Comparison of ENCODE assay signal across 12 cellular contexts in the genomic region with DNA sequence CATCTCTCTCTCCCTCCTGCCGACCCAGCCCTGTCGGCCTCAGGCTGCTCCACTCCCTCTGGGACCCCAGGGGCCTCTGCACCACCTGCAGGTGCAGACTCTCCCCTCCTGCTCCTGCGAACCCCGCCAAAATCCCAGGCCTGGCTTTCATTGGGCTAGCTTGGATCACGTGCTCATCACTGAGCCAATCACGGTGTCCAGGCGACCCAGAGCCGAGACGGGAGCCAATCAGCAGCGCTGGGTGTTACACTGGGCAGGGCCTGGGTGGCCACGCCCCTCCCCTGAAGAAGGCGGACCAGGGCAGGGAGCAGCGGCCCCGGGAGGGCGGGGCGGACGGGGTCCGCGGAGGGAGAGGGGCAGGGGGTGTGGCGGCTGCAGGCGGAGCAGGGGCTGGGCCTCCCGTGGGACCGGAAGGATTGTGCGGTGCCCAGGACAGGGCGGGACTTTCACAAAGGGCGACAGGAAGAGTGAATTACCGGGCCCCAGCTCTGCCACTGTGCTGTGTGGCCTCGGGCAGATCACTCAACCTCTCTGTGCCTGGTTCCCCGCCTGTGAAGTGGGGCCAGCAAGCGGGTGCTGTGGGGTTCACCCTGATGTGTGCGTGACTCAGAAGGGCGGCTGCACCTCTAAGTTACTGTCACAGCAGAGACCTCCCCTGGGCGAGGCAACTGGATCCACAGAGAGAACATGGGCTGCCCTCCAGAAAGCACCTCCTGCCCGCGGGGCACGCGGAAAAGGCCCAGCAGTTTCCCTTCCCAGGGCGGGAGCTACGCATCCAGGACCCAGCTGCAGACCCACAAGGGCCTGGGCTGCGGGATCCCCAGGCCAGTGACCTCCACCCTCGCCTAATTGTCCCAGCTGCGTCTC.
DNase-seq lines count a peak whose midpoint lies in the region; ATAC-seq, FAIRE-seq and TF ChIP-seq lines count a peak whose summit lies in the region.
"Had no signal": no experiment of that assay in that cellular context is flagged by ENCODE, and none has a peak within 500 bp of the region (broad histone marks: within the 10 kb centered on the region; RNA-seq: fewer than 3 reads in every experiment).

No MANE protein-coding gene starts in this region.

- H3K27ac ChIP-seq in K562 (ENCODE audit: extremely low read depth, low read depth, low read length): no peak overlapping the region

- H3K79me2 ChIP-seq in K562 (ENCODE audit: control insufficient read depth, insufficient read depth, low read length): no peaks in the 10 kb centered on the region

- CTCF ChIA-PET in K562 (lab: Yijun Ruan, JAX; ENCODE audit: low intra/inter-chr PET ratio): no interaction called here

- BruUV-seq in K562 (replicated peaks; lab: Mats Ljungman, UMichigan): no TSS peak

- no peak overlapping the region for H3K9ac ChIP-seq in K562 (ENCODE audit: insufficient read depth in 1 of 2, low read depth in 2 of 2, low read length in 2 of 2)

- no peak for TF ChIP-seq RAD21 in K562 (CRISPR knock-in tag; conservative IDR thresholded peaks at IDR 0.05 in 1 of 2, IDR thresholded peaks at IDR 0.05 in 1 of 2)

- FAIRE-seq in K562 (lab: Jason Lieb, UNC): peak; percentile 19

- no peak for DNase-seq in activated CD4-positive, CD25-positive, alpha-beta regulatory T cell treated with anti-CD3 and anti-CD28 coated beads, Interleukin-2, amount 50 U/mL, for 72 hours
- DNase-seq in NCI-H460 (ENCODE audit: extremely low read depth, low read depth): peak; percentile 12
- DNase-seq in K562 (ENCODE audit: extremely low read depth in 1 of 4, low spot score in 3 of 4): peak; percentile 41 to 78 (median 73)
- DNase-seq in retina: peak; percentile 87
- no peak for DNase-seq in cerebellar cortex (ENCODE audit: low spot score)
- DNase-seq: activated naive CD4-positive, alpha-beta T cell treated with anti-CD3 and anti-CD28 coated beads, Interleukin-2, amount 10 ng/mL, durations not matched to agents 7 days and 5 days; H9; mammary epithelial cell; NCI-H1092 had no signal

- H3K36me3 ChIP-seq in K562 (ENCODE audit: control insufficient read depth, insufficient read depth, low read length): no peaks in the 10 kb centered on the region

- intact Hi-C loops in K562 (cut with micrococcal nuclease): no loop called here

- H2AFZ ChIP-seq in K562 (ENCODE audit: low read depth, low read length): no peak overlapping the region

- no peak overlapping the region for H3K4me2 ChIP-seq in K562 (ENCODE audit: insufficient read depth, low read length)

- TF ChIP-seq CTCF in K562 (IDR thresholded peaks at IDR 0.05 in 2 of 3, conservative IDR thresholded peaks at IDR 0.05 in 1 of 3; ENCODE audit: insufficient read depth in 2 of 3, low read depth in 1 of 3, low read length in 3 of 3): no peak

- TF ChIP-seq EP300 in K562 (IDR thresholded peaks at IDR 0.05; ENCODE audit: low read length): no peak

- H3K27me3 ChIP-seq in K562 (ENCODE audit: control insufficient read depth in 2 of 2, insufficient read depth in 2 of 2, low read length in 2 of 2): peaks cover 24 to 65% of the 10 kb centered on the region in 2 experiments; a peak in 4 of 5 replicates

- TF ChIP-seq POLR2A in K562 (conservative IDR thresholded peaks at IDR 0.05): no peak

- no peaks in the 10 kb centered on the region for H4K20me1 ChIP-seq in K562 (replicated peaks; ENCODE audit: control insufficient read depth, insufficient read depth, low read length)

- peaks cover 5% of the 10 kb centered on the region for H3K9me3 ChIP-seq in K562 (replicated peaks; ENCODE audit: control insufficient read depth, insufficient read depth, low read depth, low read length)

- in situ Hi-C loops in K562 (cut with MboI): no loop called here

- H3K9me1 ChIP-seq in K562 (ENCODE audit: control insufficient read depth, insufficient read depth, low read length): no peaks in the 10 kb centered on the region

- 20% methylated on average over 28 of the region's 42 CpGs for WGBS in K562 (ENCODE audit: insufficient coverage, low coverage, missing lambda C conversion rate)

- peak; percentile 41 to 53 for ATAC-seq in activated CD4-positive, CD25-positive, alpha-beta regulatory T cell treated with anti-CD3 and anti-CD28 coated beads, Interleukin-2, amount 50 U/mL, for 24 hours
- peak; percentile 87 for ATAC-seq in K562
- ATAC-seq in HG02678 (IDR thresholded peaks at IDR 0.05; ENCODE audit: unreplicated experiment): no peak
- no peak for ATAC-seq in GM19351 (IDR thresholded peaks at IDR 0.05; ENCODE audit: unreplicated experiment)

- POLR2A ChIA-PET in K562 (lab: Yijun Ruan, JAX): no interaction called here

- H3K4me1 ChIP-seq in K562 (replicated peaks in 1 of 2; ENCODE audit: control insufficient read depth in 2 of 2, insufficient read depth in 2 of 2, low read length in 2 of 2): peaks cover 2 to 21% of the 10 kb centered on the region in 2 experiments; a peak in 3 of 5 replicates

- H3K4me3 ChIP-seq in K562: no peak overlapping the region

TF ChIP-seq in K562, 482 proteins besides CTCF, POLR2A, EP300 and RAD21 (continues in another document):
- TF ChIP-seq ATF3 (IDR thresholded peaks at IDR 0.05) (no peak), ATF3 (CRISPR knock-in tag; conservative IDR thresholded peaks at IDR 0.05) (no peak), E2F8 (IDR thresholded peaks at IDR 0.05; ENCODE audit: low read depth, partially characterized antibody) (peak; percentile 30), NCOR1 (IDR thresholded peaks at IDR 0.05) (no peak), TAF7 (tag; IDR thresholded peaks at IDR 0.05) (no peak), TFE3 (CRISPR knock-in tag; IDR thresholded peaks at IDR 0.05) (peak; percentile 76), MBD2 (IDR thresholded peaks at IDR 0.05; ENCODE audit: borderline replicate concordance, low read depth) (peak; percentile 28; the same call in 1 of the 2 replicates), FOS (IDR thresholded peaks at IDR 0.05; ENCODE audit: extremely low read depth, insufficient read length) (peak; percentile 64), FIP1L1 (IDR thresholded peaks at IDR 0.05; ENCODE audit: low read depth, low read length, poor library complexity, severe bottlenecking) (no peak), SMC3 (conservative IDR thresholded peaks at IDR 0.05; ENCODE audit: insufficient read depth, low read depth, low read length) (no peak), RAD51 (IDR thresholded peaks at IDR 0.05; ENCODE audit: borderline replicate concordance, low read depth) (peak; percentile 84), BCOR (IDR thresholded peaks at IDR 0.05) (peak; percentile 77), SRSF7 (optimal IDR thresholded peaks at IDR 0.05; ENCODE audit: low read depth, low read length) (no peak), ADNP (tag; IDR thresholded peaks at IDR 0.05) (peak; percentile 63; the same call in 1 of the 2 replicates), USF1 (CRISPR knock-in tag; IDR thresholded peaks at IDR 0.05) (peak; percentile 94)

Comparison
In these comparisons a context has a peak if more than half of its experiments do, and no peak if none do; other contexts are left out.
1. ATAC-seq: peak in activated CD4-positive, CD25-positive, alpha-beta regulatory T cell treated with anti-CD3 and anti-CD28 coated beads, Interleukin-2, amount 50 U/mL, for 24 hours (2 of 2) and K562 (single experiment); none in HG02678 (single experiment) and GM19351 (single experiment).
2. DNase-seq: peak in NCI-H460 (single experiment), K562 (4 of 4) and retina (single experiment); none in activated CD4-positive, CD25-positive, alpha-beta regulatory T cell treated with anti-CD3 and anti-CD28 coated beads, Interleukin-2, amount 50 U/mL, for 72 hours (single experiment) and cerebellar cortex (single experiment).